ENCODE assay signal across 29 cellular contexts in the genomic region with DNA sequence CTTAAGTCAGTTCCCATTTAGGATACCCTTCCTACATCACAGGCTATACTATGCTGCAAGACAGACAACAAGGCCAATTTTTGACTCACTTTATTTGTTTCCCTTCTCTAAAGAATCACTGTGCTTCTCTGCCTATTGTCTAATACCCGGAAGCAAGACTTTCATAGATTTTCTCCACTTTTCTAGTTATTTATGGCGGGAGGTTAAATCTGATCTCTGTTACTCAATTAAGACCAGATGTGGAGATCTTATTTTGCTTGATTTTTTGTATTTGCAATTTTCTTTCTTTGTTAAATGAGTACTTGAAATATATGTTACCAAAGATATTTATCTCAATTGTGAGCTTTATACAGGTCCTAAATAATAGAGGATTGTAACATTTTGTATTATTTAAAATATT.
"Had no signal": no experiment of that assay in that cellular context is flagged by ENCODE, and none has a peak within 500 bp of the region (broad histone marks: within the 10 kb centered on the region; RNA-seq: fewer than 3 reads in every experiment).

No MANE protein-coding gene starts in this region.

- H3K36me3 ChIP-seq: ascending aorta, cardiac muscle cell, gastroesophageal sphincter, neutrophil, ovary, sigmoid colon, transverse colon had no signal

- H3K36me3 Mint-ChIP-seq: activated naive CD8-positive, alpha-beta T cell treated with anti-CD3 and anti-CD28 coated beads for 36 hours; brain; natural killer cell; T-cell had no signal

- H3K27me3 ChIP-seq: ascending aorta, cardiac muscle cell, dorsolateral prefrontal cortex, gastroesophageal sphincter, neutrophil, ovary, sigmoid colon, transverse colon had no signal

- DNase-seq: activated CD4-positive, alpha-beta T cell treated with anti-CD3 and anti-CD28 coated beads for 36 hours; activated CD4-positive, CD25-positive, alpha-beta regulatory T cell; activated CD8-positive, alpha-beta T cell treated with anti-CD3 and anti-CD28 coated beads, Interleukin-2, amount 10 ng/mL, durations not matched to agents 7 days and 5 days; activated effector memory CD4-positive, alpha-beta T cell treated with anti-CD3 and anti-CD28 coated beads, Interleukin-2, amount 50 U/mL, for 16 hours; activated naive CD4-positive, alpha-beta T cell treated with anti-CD3 and anti-CD28 coated beads for 36 hours; activated naive CD8-positive, alpha-beta T cell treated with anti-CD3 and anti-CD28 coated beads for 36 hours; activated T-cell treated with anti-CD3 and anti-CD28 coated beads for 4 hours; dorsolateral prefrontal cortex; effector memory CD4-positive, alpha-beta T cell; hippocampal formation; left colon; midbrain; natural killer cell; ovary; psoas muscle; sigmoid colon; stimulated activated CD4-positive, alpha-beta T cell treated with anti-CD3 and anti-CD28 coated beads, Interleukin-15, amount 100 ng/mL, for 24 hours; stimulated activated CD4-positive, alpha-beta T cell treated with anti-CD3 and anti-CD28 coated beads, Interleukin-2, amount 100 ng/mL, for 24 hours; stimulated activated naive CD4-positive, alpha-beta T cell; T-cell; transverse colon had no signal

- ATAC-seq: activated CD4-positive, alpha-beta T cell treated with anti-CD3 and anti-CD28 coated beads for 36 hours; activated CD8-positive, alpha-beta T cell treated with anti-CD3 and anti-CD28 coated beads, Interleukin-2, amount 10 ng/mL, durations not matched to agents 7 days and 5 days; gastroesophageal sphincter; left colon; natural killer cell; psoas muscle; T-cell had no signal

- H3K9me3 ChIP-seq: ascending aorta, gastroesophageal sphincter, neutrophil, ovary, psoas muscle, sigmoid colon, transverse colon had no signal

- H3K27me3 Mint-ChIP-seq: activated CD4-positive, alpha-beta T cell treated with anti-CD3 and anti-CD28 coated beads for 36 hours; activated naive CD8-positive, alpha-beta T cell treated with anti-CD3 and anti-CD28 coated beads for 36 hours; brain; T-cell had no signal

- H3K4me1 Mint-ChIP-seq: activated CD4-positive, alpha-beta T cell treated with anti-CD3 and anti-CD28 coated beads for 36 hours; activated naive CD8-positive, alpha-beta T cell treated with anti-CD3 and anti-CD28 coated beads for 36 hours; natural killer cell; T-cell had no signal

- H3K27ac ChIP-seq: ascending aorta, cardiac muscle cell, coronary artery, dorsolateral prefrontal cortex, gastroesophageal sphincter, neutrophil, ovary, psoas muscle, sigmoid colon, transverse colon had no signal

- H3K9me3 Mint-ChIP-seq: activated naive CD8-positive, alpha-beta T cell treated with anti-CD3 and anti-CD28 coated beads for 36 hours; activated T-helper 1 cell treated with anti-CD3 and anti-CD28 coated beads, Interleukin-12 subunit alpha, Interleukin-12 subunit beta, Interleukin-2, Interleukin-4 antibody, amounts not matched to agents 30 ng/mL and 10 ng/mL and 1 ng/mL, durations not matched to agents 14 hours and 24 hours and 36 hours; brain; T-helper 2 cell treated with Interferon-gamma antibody and Interleukin-4, amounts not matched to agents 5 μg/mL and 100 μg/mL, for 36 hours had no signal

- H3K4me3 ChIP-seq: ascending aorta, cardiac muscle cell, coronary artery, dorsolateral prefrontal cortex, gastroesophageal sphincter, ovary, psoas muscle, sigmoid colon, transverse colon had no signal

- H3K27ac Mint-ChIP-seq: activated CD4-positive, alpha-beta T cell treated with anti-CD3 and anti-CD28 coated beads for 36 hours; activated CD8-positive, alpha-beta T cell treated with anti-CD3 and anti-CD28 coated beads, Interleukin-2, amount 10 ng/mL, durations not matched to agents 7 days and 5 days; activated naive CD4-positive, alpha-beta T cell treated with anti-CD3 and anti-CD28 coated beads for 36 hours; activated naive CD8-positive, alpha-beta T cell treated with anti-CD3 and anti-CD28 coated beads for 36 hours; activated T-helper 1 cell treated with anti-CD3 and anti-CD28 coated beads, Interleukin-12 subunit alpha, Interleukin-12 subunit beta, Interleukin-2, Interleukin-4 antibody, amounts not matched to agents 30 ng/mL and 10 ng/mL and 1 ng/mL, durations not matched to agents 14 hours and 24 hours and 36 hours; natural killer cell; T-cell; T-helper 2 cell treated with Interferon-gamma antibody and Interleukin-4, amounts not matched to agents 5 μg/mL and 100 μg/mL, for 36 hours had no signal

- H3K4me1 ChIP-seq: ascending aorta, gastroesophageal sphincter, psoas muscle, sigmoid colon, transverse colon had no signal

- H3K4me3 Mint-ChIP-seq: activated CD4-positive, alpha-beta T cell treated with anti-CD3 and anti-CD28 coated beads for 36 hours; activated CD8-positive, alpha-beta T cell treated with anti-CD3 and anti-CD28 coated beads, Interleukin-2, amount 10 ng/mL, durations not matched to agents 7 days and 5 days; activated naive CD4-positive, alpha-beta T cell treated with anti-CD3 and anti-CD28 coated beads for 36 hours; activated naive CD8-positive, alpha-beta T cell treated with anti-CD3 and anti-CD28 coated beads for 36 hours; activated T-helper 1 cell treated with anti-CD3 and anti-CD28 coated beads, Interleukin-12 subunit alpha, Interleukin-12 subunit beta, Interleukin-2, Interleukin-4 antibody, amounts not matched to agents 30 ng/mL and 10 ng/mL and 1 ng/mL, durations not matched to agents 14 hours and 24 hours and 36 hours; brain; natural killer cell; T-cell; T-helper 2 cell treated with Interferon-gamma antibody and Interleukin-4, amounts not matched to agents 5 μg/mL and 100 μg/mL, for 36 hours had no signal
